8 cellular contexts compared by ENCODE assay signal in genomic region chr10:119896061-119896655, GRCh38. TPM values are rescaled to one million over a fixed set of nuclear protein-coding genes. Genes with fewer than 3 reads are reported as not detected.
A peak's percentile ranks its signal among the peaks of the same experiment; 100 is the strongest.
DNase-seq lines count a peak whose midpoint lies in the region; ATAC-seq and TF ChIP-seq lines count a peak whose summit lies in the region.

No MANE protein-coding gene starts in this region.

- no peak overlapping the region for H3K4me3 ChIP-seq in astrocyte of the spinal cord (ENCODE audit: low read depth, low read length)

- POLR2A ChIA-PET in GM10248 (lab: Yijun Ruan, JAX): no interaction called here

- ATAC-seq in HG03457 (IDR thresholded peaks at IDR 0.05; ENCODE audit: unreplicated experiment): no peak

- TF ChIP-seq CTCF in astrocyte of the spinal cord (IDR thresholded peaks at IDR 0.05; ENCODE audit: low read depth, low read length) (no peak), GM10248 (IDR thresholded peaks at IDR 0.05; ENCODE audit: control extremely low read depth, extremely low read depth, low read depth, missing control alignments) (no peak)

- CTCF ChIA-PET in GM10248 (lab: Yijun Ruan, JAX): interaction anchor here (1.2 to 2.6 kb wide), 5 partner anchors 9 to 38 kb away, joined by 3 to 10 read pairs (median 4); no protein-coding TSS in a partner anchor

- peak; percentile 70 for DNase-seq in AG08396 (ENCODE audit: low spot score)
- DNase-seq in HT1080 (ENCODE audit: low read depth): peak; percentile 42
- DNase-seq in astrocyte of the spinal cord (ENCODE audit: low read depth, low spot score): peak; percentile 64
- DNase-seq in lung microvascular endothelial cell (ENCODE audit: low read depth in 2 of 2): peak; percentile 8 to 12
- DNase-seq in NCI-H524 treated with DMSO at 0.1 percent for 48 hours (lab: John Stamatoyannopoulos, UW): no peak
- DNase-seq in NCI-H1436 (lab: John Stamatoyannopoulos, UW): no peak
- DNase-seq in GM10248 (ENCODE audit: extremely low spot score): no peak

- in situ Hi-C loops in astrocyte of the spinal cord (cut with HindIII; ENCODE audit: low sequenced_read_pairs): no loop called here

RNA-seq across cellular contexts. Expression of gene SEC23IP, which starts 3.6 kb away (rescaled TPM):
- total RNA-seq in HT1080 (2014; rRNA removed; shearing (Covaris generic)): 36.2 and 45.4 TPM in 2 replicates
- 28.4 and 31.3 TPM in 2 replicates for polyA plus RNA-seq in HT1080 (2015; cell fraction: cytosol; rRNA removed)
- 77.4 and 81.0 TPM in 2 replicates for polyA plus RNA-seq in HT1080 (2015; cell fraction: nucleus; rRNA removed)
- total RNA-seq in lung microvascular endothelial cell: 13.3 and 13.9 TPM in 2 replicates

RNA-seq across cellular contexts. Expression of gene MCMBP, which starts 23.5 kb away (rescaled TPM):
- 89.2 and 105 TPM in 2 replicates for total RNA-seq in HT1080 (2014; rRNA removed; shearing (Covaris generic))
- 81.0 and 87.5 TPM in 2 replicates for polyA plus RNA-seq in HT1080 (2015; cell fraction: cytosol; rRNA removed)
- 90.7 and 100 TPM in 2 replicates for polyA plus RNA-seq in HT1080 (2015; cell fraction: nucleus; rRNA removed)
- 44.2 and 54.0 TPM in 2 replicates for total RNA-seq in lung microvascular endothelial cell

Comparison
In these comparisons a context has a peak if more than half of its experiments do, and no peak if none do; other contexts are left out.
1. DNase-seq: peak in AG08396 (single experiment), HT1080 (single experiment), astrocyte of the spinal cord (single experiment) and lung microvascular endothelial cell (2 of 2); none in NCI-H524 treated with DMSO at 0.1 percent for 48 hours (single experiment), NCI-H1436 (single experiment) and GM10248 (single experiment).